Comparison of ENCODE assay signal across 1 cellular context in genomic region chr19:1249298-1249989, GRCh38.
A peak's percentile ranks its signal among the peaks of the same experiment; 100 is the strongest.
TF ChIP-seq lines count a peak whose summit lies in the region.

No MANE protein-coding gene starts in this region.

TF ChIP-seq in K562, 482 proteins besides CTCF, POLR2A, EP300 and RAD21 (continues in another document):
- TF ChIP-seq CCNT2 (IDR thresholded peaks at IDR 0.05; ENCODE audit: borderline replicate concordance, extremely low read depth, insufficient read length, low read depth, low read length), result peak; percentile 54
- 0 out of 2 replicates have a peak, but pooled peaks have one; percentile 59 for TF ChIP-seq PREB (CRISPR knock-in tag; IDR thresholded peaks at IDR 0.05)
- TF ChIP-seq ZNF384 (IDR thresholded peaks at IDR 0.05; ENCODE audit: low read depth, low read length), result peak; percentile 93
- TF ChIP-seq PCBP1 (IDR thresholded peaks at IDR 0.05; ENCODE audit: low read depth, low read length, poor library complexity, severe bottlenecking), result peak; percentile 86
- TF ChIP-seq TGIF2 (CRISPR knock-in tag; IDR thresholded peaks at IDR 0.05), result 0 out of 2 replicates have a peak, but pooled peaks have one; percentile 67
- TF ChIP-seq, protein P1, sequence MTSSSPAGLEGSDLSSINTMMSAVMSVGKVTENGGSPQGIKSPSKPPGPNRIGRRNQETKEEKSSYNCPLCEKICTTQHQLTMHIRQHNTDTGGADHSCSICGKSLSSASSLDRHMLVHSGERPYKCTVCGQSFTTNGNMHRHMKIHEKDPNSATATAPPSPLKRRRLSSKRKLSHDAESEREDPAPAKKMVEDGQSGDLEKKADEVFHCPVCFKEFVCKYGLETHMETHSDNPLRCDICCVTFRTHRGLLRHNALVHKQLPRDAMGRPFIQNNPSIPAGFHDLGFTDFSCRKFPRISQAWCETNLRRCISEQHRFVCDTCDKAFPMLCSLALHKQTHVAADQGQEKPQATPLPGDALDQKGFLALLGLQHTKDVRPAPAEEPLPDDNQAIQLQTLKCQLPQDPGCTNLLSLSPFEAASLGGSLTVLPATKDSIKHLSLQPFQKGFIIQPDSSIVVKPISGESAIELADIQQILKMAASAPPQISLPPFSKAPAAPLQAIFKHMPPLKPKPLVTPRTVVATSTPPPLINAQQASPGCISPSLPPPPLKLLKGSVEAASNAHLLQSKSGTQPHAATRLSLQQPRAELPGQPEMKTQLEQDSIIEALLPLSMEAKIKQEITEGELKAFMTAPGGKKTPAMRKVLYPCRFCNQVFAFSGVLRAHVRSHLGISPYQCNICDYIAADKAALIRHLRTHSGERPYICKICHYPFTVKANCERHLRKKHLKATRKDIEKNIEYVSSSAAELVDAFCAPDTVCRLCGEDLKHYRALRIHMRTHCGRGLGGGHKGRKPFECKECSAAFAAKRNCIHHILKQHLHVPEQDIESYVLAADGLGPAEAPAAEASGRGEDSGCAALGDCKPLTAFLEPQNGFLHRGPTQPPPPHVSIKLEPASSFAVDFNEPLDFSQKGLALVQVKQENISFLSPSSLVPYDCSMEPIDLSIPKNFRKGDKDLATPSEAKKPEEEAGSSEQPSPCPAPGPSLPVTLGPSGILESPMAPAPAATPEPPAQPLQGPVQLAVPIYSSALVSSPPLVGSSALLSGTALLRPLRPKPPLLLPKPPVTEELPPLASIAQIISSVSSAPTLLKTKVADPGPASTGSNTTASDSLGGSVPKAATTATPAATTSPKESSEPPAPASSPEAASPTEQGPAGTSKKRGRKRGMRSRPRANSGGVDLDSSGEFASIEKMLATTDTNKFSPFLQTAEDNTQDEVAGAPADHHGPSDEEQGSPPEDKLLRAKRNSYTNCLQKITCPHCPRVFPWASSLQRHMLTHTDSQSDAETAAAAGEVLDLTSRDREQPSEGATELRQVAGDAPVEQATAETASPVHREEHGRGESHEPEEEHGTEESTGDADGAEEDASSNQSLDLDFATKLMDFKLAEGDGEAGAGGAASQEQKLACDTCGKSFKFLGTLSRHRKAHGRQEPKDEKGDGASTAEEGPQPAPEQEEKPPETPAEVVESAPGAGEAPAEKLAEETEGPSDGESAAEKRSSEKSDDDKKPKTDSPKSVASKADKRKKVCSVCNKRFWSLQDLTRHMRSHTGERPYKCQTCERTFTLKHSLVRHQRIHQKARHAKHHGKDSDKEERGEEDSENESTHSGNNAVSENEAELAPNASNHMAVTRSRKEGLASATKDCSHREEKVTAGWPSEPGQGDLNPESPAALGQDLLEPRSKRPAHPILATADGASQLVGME (CRISPR knock-in tag; IDR thresholded peaks at IDR 0.05), result no peak
- TF ChIP-seq ATF2 (CRISPR knock-in tag; IDR thresholded peaks at IDR 0.05), result peak; percentile 44; the same call in 1 of the 2 replicates
- peak; percentile 11 for TF ChIP-seq POLR2B (IDR thresholded peaks at IDR 0.05; ENCODE audit: low read depth, partially characterized antibody)
- no peak for TF ChIP-seq ZC3H4 (CRISPR knock-in tag; IDR thresholded peaks at IDR 0.05; ENCODE audit: borderline replicate concordance)
- TF ChIP-seq HDAC8 (tag; IDR thresholded peaks at IDR 0.05), result no peak
- no peak for TF ChIP-seq STAT5A (IDR thresholded peaks at IDR 0.05; ENCODE audit: borderline replicate concordance, low read length)
- peak; percentile 92 for TF ChIP-seq ZBTB7A (IDR thresholded peaks at IDR 0.05; ENCODE audit: borderline replicate concordance, control insufficient read depth, low read depth, low read length)
- TF ChIP-seq ZNF316 (IDR thresholded peaks at IDR 0.05), result no peak
- peak; percentile 89; the same call in 1 of the 2 replicates for TF ChIP-seq NR3C1 (CRISPR knock-in tag; IDR thresholded peaks at IDR 0.05)
- TF ChIP-seq DMBX1 (CRISPR knock-in tag; IDR thresholded peaks at IDR 0.05; ENCODE audit: borderline replicate concordance), result no peak
- TF ChIP-seq ATF1 (CRISPR knock-in tag; IDR thresholded peaks at IDR 0.05), result no peak
- peak; percentile 30; the same call in 1 of the 2 replicates for TF ChIP-seq ATF1 (tag; IDR thresholded peaks at IDR 0.05)
- TF ChIP-seq ZBTB43 (CRISPR knock-in tag; IDR thresholded peaks at IDR 0.05), result no peak
- TF ChIP-seq RBFOX2 (IDR thresholded peaks at IDR 0.05; ENCODE audit: low read depth, low read length), result peak; percentile 86
- TF ChIP-seq BDP1 (IDR thresholded peaks at IDR 0.05; ENCODE audit: insufficient read depth, insufficient read length), result no peak
- peak; percentile 96 for TF ChIP-seq L3MBTL2 (IDR thresholded peaks at IDR 0.05)
- peak; percentile 34; the same call in 1 of the 2 replicates for TF ChIP-seq EP400 (IDR thresholded peaks at IDR 0.05)
- TF ChIP-seq ZNF766 (CRISPR knock-in tag; conservative IDR thresholded peaks at IDR 0.05), result 0 out of 2 replicates have a peak, but pooled peaks have one; percentile 5
- TF ChIP-seq SAFB2 (IDR thresholded peaks at IDR 0.05; ENCODE audit: borderline replicate concordance, low read depth, low read length, severe bottlenecking), result no peak
- peak; percentile 54; the same call in 1 of the 2 replicates for TF ChIP-seq PML (IDR thresholded peaks at IDR 0.05; ENCODE audit: low read length)
- TF ChIP-seq HNRNPK (IDR thresholded peaks at IDR 0.05; ENCODE audit: low read depth, low read length, poor library complexity, severe bottlenecking), result peak; percentile 10
- no peak for TF ChIP-seq MEF2A (IDR thresholded peaks at IDR 0.05; ENCODE audit: control insufficient read depth, low read depth, low read length)
- TF ChIP-seq, protein P2, sequence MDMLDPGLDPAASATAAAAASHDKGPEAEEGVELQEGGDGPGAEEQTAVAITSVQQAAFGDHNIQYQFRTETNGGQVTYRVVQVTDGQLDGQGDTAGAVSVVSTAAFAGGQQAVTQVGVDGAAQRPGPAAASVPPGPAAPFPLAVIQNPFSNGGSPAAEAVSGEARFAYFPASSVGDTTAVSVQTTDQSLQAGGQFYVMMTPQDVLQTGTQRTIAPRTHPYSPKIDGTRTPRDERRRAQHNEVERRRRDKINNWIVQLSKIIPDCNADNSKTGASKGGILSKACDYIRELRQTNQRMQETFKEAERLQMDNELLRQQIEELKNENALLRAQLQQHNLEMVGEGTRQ (CRISPR knock-in tag; IDR thresholded peaks at IDR 0.05), result no peak
- TF ChIP-seq COPS2 (conservative IDR thresholded peaks at IDR 0.05), result no peak
- TF ChIP-seq ETV6 (IDR thresholded peaks at IDR 0.05; ENCODE audit: borderline replicate concordance in 1 of 2, low read depth in 2 of 2, low read length in 1 of 2), result 0 out of 4 replicates have a peak, but pooled peaks of 1 of the 2 experiments have one; percentile 16
- no peak for TF ChIP-seq ETV6 (CRISPR knock-in tag; IDR thresholded peaks at IDR 0.05; ENCODE audit: borderline replicate concordance)
- TF ChIP-seq, protein P3, sequence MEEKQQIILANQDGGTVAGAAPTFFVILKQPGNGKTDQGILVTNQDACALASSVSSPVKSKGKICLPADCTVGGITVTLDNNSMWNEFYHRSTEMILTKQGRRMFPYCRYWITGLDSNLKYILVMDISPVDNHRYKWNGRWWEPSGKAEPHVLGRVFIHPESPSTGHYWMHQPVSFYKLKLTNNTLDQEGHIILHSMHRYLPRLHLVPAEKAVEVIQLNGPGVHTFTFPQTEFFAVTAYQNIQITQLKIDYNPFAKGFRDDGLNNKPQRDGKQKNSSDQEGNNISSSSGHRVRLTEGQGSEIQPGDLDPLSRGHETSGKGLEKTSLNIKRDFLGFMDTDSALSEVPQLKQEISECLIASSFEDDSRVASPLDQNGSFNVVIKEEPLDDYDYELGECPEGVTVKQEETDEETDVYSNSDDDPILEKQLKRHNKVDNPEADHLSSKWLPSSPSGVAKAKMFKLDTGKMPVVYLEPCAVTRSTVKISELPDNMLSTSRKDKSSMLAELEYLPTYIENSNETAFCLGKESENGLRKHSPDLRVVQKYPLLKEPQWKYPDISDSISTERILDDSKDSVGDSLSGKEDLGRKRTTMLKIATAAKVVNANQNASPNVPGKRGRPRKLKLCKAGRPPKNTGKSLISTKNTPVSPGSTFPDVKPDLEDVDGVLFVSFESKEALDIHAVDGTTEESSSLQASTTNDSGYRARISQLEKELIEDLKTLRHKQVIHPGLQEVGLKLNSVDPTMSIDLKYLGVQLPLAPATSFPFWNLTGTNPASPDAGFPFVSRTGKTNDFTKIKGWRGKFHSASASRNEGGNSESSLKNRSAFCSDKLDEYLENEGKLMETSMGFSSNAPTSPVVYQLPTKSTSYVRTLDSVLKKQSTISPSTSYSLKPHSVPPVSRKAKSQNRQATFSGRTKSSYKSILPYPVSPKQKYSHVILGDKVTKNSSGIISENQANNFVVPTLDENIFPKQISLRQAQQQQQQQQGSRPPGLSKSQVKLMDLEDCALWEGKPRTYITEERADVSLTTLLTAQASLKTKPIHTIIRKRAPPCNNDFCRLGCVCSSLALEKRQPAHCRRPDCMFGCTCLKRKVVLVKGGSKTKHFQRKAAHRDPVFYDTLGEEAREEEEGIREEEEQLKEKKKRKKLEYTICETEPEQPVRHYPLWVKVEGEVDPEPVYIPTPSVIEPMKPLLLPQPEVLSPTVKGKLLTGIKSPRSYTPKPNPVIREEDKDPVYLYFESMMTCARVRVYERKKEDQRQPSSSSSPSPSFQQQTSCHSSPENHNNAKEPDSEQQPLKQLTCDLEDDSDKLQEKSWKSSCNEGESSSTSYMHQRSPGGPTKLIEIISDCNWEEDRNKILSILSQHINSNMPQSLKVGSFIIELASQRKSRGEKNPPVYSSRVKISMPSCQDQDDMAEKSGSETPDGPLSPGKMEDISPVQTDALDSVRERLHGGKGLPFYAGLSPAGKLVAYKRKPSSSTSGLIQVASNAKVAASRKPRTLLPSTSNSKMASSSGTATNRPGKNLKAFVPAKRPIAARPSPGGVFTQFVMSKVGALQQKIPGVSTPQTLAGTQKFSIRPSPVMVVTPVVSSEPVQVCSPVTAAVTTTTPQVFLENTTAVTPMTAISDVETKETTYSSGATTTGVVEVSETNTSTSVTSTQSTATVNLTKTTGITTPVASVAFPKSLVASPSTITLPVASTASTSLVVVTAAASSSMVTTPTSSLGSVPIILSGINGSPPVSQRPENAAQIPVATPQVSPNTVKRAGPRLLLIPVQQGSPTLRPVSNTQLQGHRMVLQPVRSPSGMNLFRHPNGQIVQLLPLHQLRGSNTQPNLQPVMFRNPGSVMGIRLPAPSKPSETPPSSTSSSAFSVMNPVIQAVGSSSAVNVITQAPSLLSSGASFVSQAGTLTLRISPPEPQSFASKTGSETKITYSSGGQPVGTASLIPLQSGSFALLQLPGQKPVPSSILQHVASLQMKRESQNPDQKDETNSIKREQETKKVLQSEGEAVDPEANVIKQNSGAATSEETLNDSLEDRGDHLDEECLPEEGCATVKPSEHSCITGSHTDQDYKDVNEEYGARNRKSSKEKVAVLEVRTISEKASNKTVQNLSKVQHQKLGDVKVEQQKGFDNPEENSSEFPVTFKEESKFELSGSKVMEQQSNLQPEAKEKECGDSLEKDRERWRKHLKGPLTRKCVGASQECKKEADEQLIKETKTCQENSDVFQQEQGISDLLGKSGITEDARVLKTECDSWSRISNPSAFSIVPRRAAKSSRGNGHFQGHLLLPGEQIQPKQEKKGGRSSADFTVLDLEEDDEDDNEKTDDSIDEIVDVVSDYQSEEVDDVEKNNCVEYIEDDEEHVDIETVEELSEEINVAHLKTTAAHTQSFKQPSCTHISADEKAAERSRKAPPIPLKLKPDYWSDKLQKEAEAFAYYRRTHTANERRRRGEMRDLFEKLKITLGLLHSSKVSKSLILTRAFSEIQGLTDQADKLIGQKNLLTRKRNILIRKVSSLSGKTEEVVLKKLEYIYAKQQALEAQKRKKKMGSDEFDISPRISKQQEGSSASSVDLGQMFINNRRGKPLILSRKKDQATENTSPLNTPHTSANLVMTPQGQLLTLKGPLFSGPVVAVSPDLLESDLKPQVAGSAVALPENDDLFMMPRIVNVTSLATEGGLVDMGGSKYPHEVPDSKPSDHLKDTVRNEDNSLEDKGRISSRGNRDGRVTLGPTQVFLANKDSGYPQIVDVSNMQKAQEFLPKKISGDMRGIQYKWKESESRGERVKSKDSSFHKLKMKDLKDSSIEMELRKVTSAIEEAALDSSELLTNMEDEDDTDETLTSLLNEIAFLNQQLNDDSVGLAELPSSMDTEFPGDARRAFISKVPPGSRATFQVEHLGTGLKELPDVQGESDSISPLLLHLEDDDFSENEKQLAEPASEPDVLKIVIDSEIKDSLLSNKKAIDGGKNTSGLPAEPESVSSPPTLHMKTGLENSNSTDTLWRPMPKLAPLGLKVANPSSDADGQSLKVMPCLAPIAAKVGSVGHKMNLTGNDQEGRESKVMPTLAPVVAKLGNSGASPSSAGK (IDR thresholded peaks at IDR 0.05), result peak; percentile 84
- TF ChIP-seq, protein P4, sequence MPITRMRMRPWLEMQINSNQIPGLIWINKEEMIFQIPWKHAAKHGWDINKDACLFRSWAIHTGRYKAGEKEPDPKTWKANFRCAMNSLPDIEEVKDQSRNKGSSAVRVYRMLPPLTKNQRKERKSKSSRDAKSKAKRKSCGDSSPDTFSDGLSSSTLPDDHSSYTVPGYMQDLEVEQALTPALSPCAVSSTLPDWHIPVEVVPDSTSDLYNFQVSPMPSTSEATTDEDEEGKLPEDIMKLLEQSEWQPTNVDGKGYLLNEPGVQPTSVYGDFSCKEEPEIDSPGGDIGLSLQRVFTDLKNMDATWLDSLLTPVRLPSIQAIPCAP (CRISPR knock-in tag; IDR thresholded peaks at IDR 0.05; ENCODE audit: borderline replicate concordance), result peak; percentile 34; the same call in 1 of the 2 replicates
